27 cellular contexts compared by ENCODE assay signal in genomic region chr9:86168256-86168655, GRCh38.
DNase-seq lines count a peak whose midpoint lies in the region; ATAC-seq, FAIRE-seq and TF ChIP-seq lines count a peak whose summit lies in the region.
"Had no signal": no experiment of that assay in that cellular context is flagged by ENCODE, and none has a peak within 500 bp of the region (broad histone marks: within the 10 kb centered on the region; RNA-seq: fewer than 3 reads in every experiment).

No MANE protein-coding gene starts in this region.

- TF ChIP-seq CTCF in right atrium auricular region (IDR thresholded peaks at IDR 0.05) (no peak), heart right ventricle (IDR thresholded peaks at IDR 0.05) (no peak), osteocyte (IDR thresholded peaks at IDR 0.05) (no peak), D721Med (IDR thresholded peaks at IDR 0.05; ENCODE audit: insufficient read depth, missing control alignments) (no peak)

- H3K4me1 ChIP-seq in right atrium auricular region: no peaks in the 10 kb centered on the region
- H3K4me1 ChIP-seq in heart right ventricle: no peaks in the 10 kb centered on the region
- H3K4me1 ChIP-seq: A549; BLaER1 treated with 17β-estradiol and CSF1 and Interleukin-3, amounts not matched to agents 10 nM and 100 nM; Caco-2 had no signal

- intact Hi-C loops in heart right ventricle (cut with DNase I): no loop called here

- no peaks in the 10 kb centered on the region for H3K36me3 Mint-ChIP-seq in osteocyte (ENCODE audit: unreplicated experiment)

- H3K27ac Mint-ChIP-seq in osteocyte (ENCODE audit: unreplicated experiment): no peak overlapping the region
- H3K27ac Mint-ChIP-seq: B cell; CD4-positive, alpha-beta T cell; CD8-positive, alpha-beta T cell had no signal

- peaks cover 5% of the 10 kb centered on the region for H3K9me3 Mint-ChIP-seq in osteocyte (ENCODE audit: unreplicated experiment)

- H3K27me3 ChIP-seq in right atrium auricular region (no peaks in the 10 kb centered on the region), heart right ventricle (no peaks in the 10 kb centered on the region)
- H3K27me3 ChIP-seq: BLaER1 treated with 17β-estradiol and CSF1 and Interleukin-3, amounts not matched to agents 10 nM and 100 nM had no signal

- peaks cover 12% of the 10 kb centered on the region for H3K27me3 Mint-ChIP-seq in osteocyte (ENCODE audit: unreplicated experiment)
- H3K27me3 Mint-ChIP-seq: B cell; CD4-positive, alpha-beta T cell had no signal

- ATAC-seq in heart right ventricle: no peak
- ATAC-seq: A549; CD8-positive, alpha-beta T cell had no signal

- peak; percentile 26 for DNase-seq in right atrium auricular region (ENCODE audit: low spot score)
- no peak for DNase-seq in heart right ventricle
- peak; percentile 65 for DNase-seq in cerebellum (ENCODE audit: low spot score)
- peak; percentile 53 for DNase-seq in osteocyte (ENCODE audit: extremely low spot score, unreplicated experiment)
- DNase-seq in stimulated activated CD4-positive, alpha-beta T cell treated with anti-CD3 and anti-CD28 coated beads, Interleukin-4, amount 100 ng/mL, for 24 hours: no peak
- no peak for DNase-seq in D721Med (ENCODE audit: insufficient read length, low spot score)
- DNase-seq in HT-29 (ENCODE audit: low spot score): no peak
- DNase-seq: AML-193; Caco-2; Calu3; CD4-positive, alpha-beta T cell; CD8-positive, alpha-beta T cell; DMS 273 treated with DMSO at 0.1 percent for 48 hours; DMS153; DMS53; DMS79; DND-41; EL; GF-D8 had no signal

- no peaks in the 10 kb centered on the region for H3K4me1 Mint-ChIP-seq in osteocyte (ENCODE audit: unreplicated experiment)
- H3K4me1 Mint-ChIP-seq: B cell had no signal

- 70 to 81% methylated on average over 4 of the region's 4 CpGs for WGBS in heart right ventricle, 2 donors

- H3K9me3 ChIP-seq in right atrium auricular region: no peaks in the 10 kb centered on the region
- H3K9me3 ChIP-seq in heart right ventricle: peaks cover 0 to 19% (median 0%) of the 10 kb centered on the region in 11 donors
- H3K9me3 ChIP-seq: Caco-2 had no signal

- no peak overlapping the region for H3K4me3 Mint-ChIP-seq in osteocyte (ENCODE audit: unreplicated experiment)
- H3K4me3 Mint-ChIP-seq: B cell; CD4-positive, alpha-beta T cell; CD8-positive, alpha-beta T cell had no signal

- H3K27ac ChIP-seq in right atrium auricular region (no peak overlapping the region), heart right ventricle (no peak overlapping the region)
- H3K27ac ChIP-seq: 22Rv1; A549; BLaER1 treated with 17β-estradiol and CSF1 and Interleukin-3, amounts not matched to agents 10 nM and 100 nM; C4-2B had no signal

- H3K4me3 ChIP-seq in right atrium auricular region (no peak overlapping the region), heart right ventricle (no peak overlapping the region)
- H3K4me3 ChIP-seq: A549; BLaER1 treated with 17β-estradiol and CSF1 and Interleukin-3, amounts not matched to agents 10 nM and 100 nM had no signal

- no peak for FAIRE-seq in D721Med (lab: Jason Lieb, UNC)
- FAIRE-seq: A549, G401.6, GM12891, GM18507 had no signal

- H3K36me3 ChIP-seq in right atrium auricular region (no peaks in the 10 kb centered on the region), heart right ventricle (no peaks in the 10 kb centered on the region)

Comparison
In these comparisons a context has a peak if more than half of its experiments do, and no peak if none do; other contexts are left out.
1. DNase-seq: peak in right atrium auricular region (single experiment), cerebellum (single experiment) and osteocyte (single experiment); none in heart right ventricle (0 of 2), stimulated activated CD4-positive, alpha-beta T cell treated with anti-CD3 and anti-CD28 coated beads, Interleukin-4, amount 100 ng/mL, for 24 hours (single experiment), D721Med (single experiment) and HT-29 (single experiment).